21 cellular contexts compared by ENCODE assay signal in genomic region chr1:225608014-225608796, GRCh38. TPM values are rescaled to one million over a fixed set of nuclear protein-coding genes. Genes with fewer than 3 reads are reported as not detected.
A peak's percentile ranks its signal among the peaks of the same experiment; 100 is the strongest.
DNase-seq lines count a peak whose midpoint lies in the region; ATAC-seq, FAIRE-seq and TF ChIP-seq lines count a peak whose summit lies in the region.
"Had no signal": no experiment of that assay in that cellular context is flagged by ENCODE, and none has a peak within 500 bp of the region (broad histone marks: within the 10 kb centered on the region; RNA-seq: fewer than 3 reads in every experiment).

No MANE protein-coding gene starts in this region.

- H3K9me3 ChIP-seq in iPS-20b (ENCODE audit: insufficient read depth, low read depth, low read length) (no peaks in the 10 kb centered on the region), trophoblast cell (ENCODE audit: insufficient read depth, low read depth, low read length) (no peaks in the 10 kb centered on the region), suprapubic skin (no peaks in the 10 kb centered on the region)

- no peaks in the 10 kb centered on the region for H3K9me3 Mint-ChIP-seq in WTC11
- H3K9me3 Mint-ChIP-seq in immature natural killer cell = no peaks in the 10 kb centered on the region
- no peaks in the 10 kb centered on the region for H3K9me3 Mint-ChIP-seq in stimulated activated naive B cell treated with anti-CD40 and anti-IgM and Interleukin-4, amounts not matched to agents 10 μg/mL and 1 μg/mL and 100 μg/mL, for 72 hours
- H3K9me3 Mint-ChIP-seq: activated T-helper 17 cell treated with anti-CD3 and anti-CD28 coated beads, Interleukin-2, amount 50 U/mL, for 72 hours had no signal

- no peaks in the 10 kb centered on the region for H3K36me3 ChIP-seq in iPS-20b (ENCODE audit: insufficient read depth, low read depth, low read length)
- H3K36me3 ChIP-seq in trophoblast cell (ENCODE audit: control insufficient read depth in 1 of 2, insufficient read depth in 2 of 2, low read length in 2 of 2) = no peaks in the 10 kb centered on the region
- no peaks in the 10 kb centered on the region for H3K36me3 ChIP-seq in suprapubic skin

- TF ChIP-seq POLR2A in suprapubic skin (IDR thresholded peaks at IDR 0.05) = no peak

- no peak overlapping the region for H2BK120ac ChIP-seq in trophoblast cell (ENCODE audit: insufficient read depth, low read length, poor library complexity)

- no peak overlapping the region for H2BK12ac ChIP-seq in trophoblast cell (ENCODE audit: low read length)

- no peak overlapping the region for H2AFZ ChIP-seq in trophoblast cell (ENCODE audit: insufficient read depth, low read length, poor library complexity)

- CTCF ChIA-PET in WTC11 (lab: Charles Lee) = interaction anchor here (0.6 kb wide), 1 partner anchor 47 kb away, joined by 3 read pairs; no protein-coding TSS in a partner anchor

- no peak for TF ChIP-seq EP300 in suprapubic skin (IDR thresholded peaks at IDR 0.05)

- H3K79me1 ChIP-seq in trophoblast cell (ENCODE audit: low read length) = no peaks in the 10 kb centered on the region

- H2AK5ac ChIP-seq in trophoblast cell (ENCODE audit: low read length) = no peak overlapping the region

- peak; percentile 44; the same call in 1 of the 2 replicates for ATAC-seq in WTC11
- ATAC-seq in stimulated activated naive B cell treated with anti-CD40 and anti-IgM and Interleukin-4, amounts not matched to agents 10 μg/mL and 1 μg/mL and 100 μg/mL, for 72 hours (replicated peaks) = no peak
- ATAC-seq: activated T-helper 17 cell treated with anti-CD3 and anti-CD28 coated beads, Interleukin-2, amount 50 U/mL, for 72 hours; SK-N-SH treated with all-trans-retinoic acid at 6 μM for 48 hours had no signal

- H3K27me3 Mint-ChIP-seq in WTC11 (ENCODE audit: low read depth) (no peaks in the 10 kb centered on the region), immature natural killer cell (ENCODE audit: low read depth in 3 of 3) (peaks cover 2 to 8% (median 2%) of the 10 kb centered on the region in 3 donors)
- no peaks in the 10 kb centered on the region for H3K27me3 Mint-ChIP-seq in stimulated activated naive B cell treated with anti-CD40 and anti-IgM and Interleukin-4, amounts not matched to agents 10 μg/mL and 1 μg/mL and 100 μg/mL, for 72 hours
- H3K27me3 Mint-ChIP-seq: activated naive CD8-positive, alpha-beta T cell; activated T-helper 17 cell treated with anti-CD3 and anti-CD28 coated beads, Interleukin-2, amount 50 U/mL, for 72 hours had no signal

- peak; percentile 58 for FAIRE-seq in G401.6 (lab: Jason Lieb, UNC)
- FAIRE-seq: small intestine had no signal

- H3K4me1 Mint-ChIP-seq in WTC11 (peaks cover 57% of the 10 kb centered on the region), immature natural killer cell (no peaks in the 10 kb centered on the region)
- H3K4me1 Mint-ChIP-seq in stimulated activated naive B cell treated with anti-CD40 and anti-IgM and Interleukin-4, amounts not matched to agents 10 μg/mL and 1 μg/mL and 100 μg/mL, for 72 hours = peaks cover 0 to 4% of the 10 kb centered on the region in 2 donors
- H3K4me1 Mint-ChIP-seq: activated T-helper 17 cell treated with anti-CD3 and anti-CD28 coated beads, Interleukin-2, amount 50 U/mL, for 72 hours had no signal

- H3K9ac ChIP-seq in iPS-20b (ENCODE audit: low read depth, low read length) (peak overlapping the region; percentile 18; the same call in 1 of the 2 replicates), trophoblast cell (ENCODE audit: low read length) (no peak overlapping the region)

- POLR2A ChIA-PET in WTC11 (lab: Charles Lee) = interaction anchor here (0.6 to 1.1 kb wide), 3 partner anchors 38 to 175 kb away, joined by 3 to 6 read pairs (median 4); no protein-coding TSS in a partner anchor

- peak overlapping the region; percentile 62 for H3K4ac ChIP-seq in trophoblast cell (ENCODE audit: low read depth, low read length)

- no CpG with 5 or more reads among the region's 14 CpGs for WGBS in trophoblast cell (ENCODE audit: extremely low coverage, insufficient coverage, insufficient read length)
- WGBS in suprapubic skin = 85% methylated on average over 14 of the region's 14 CpGs

- TF ChIP-seq CTCF in WTC11 (IDR thresholded peaks at IDR 0.05) = no peak
- TF ChIP-seq CTCF in suprapubic skin (IDR thresholded peaks at IDR 0.05) = no peak

- peaks cover 23% of the 10 kb centered on the region for H3K4me1 ChIP-seq in iPS-20b (ENCODE audit: insufficient read depth, low read length)
- peaks cover 0 to 11% of the 10 kb centered on the region in 2 experiments for H3K4me1 ChIP-seq in trophoblast cell (ENCODE audit: control insufficient read depth in 1 of 2, insufficient read depth in 2 of 2, low read length in 2 of 2)
- peaks cover 33% of the 10 kb centered on the region for H3K4me1 ChIP-seq in suprapubic skin

- H3K27me3 ChIP-seq in iPS-20b (ENCODE audit: insufficient read depth, low read length) (no peaks in the 10 kb centered on the region), trophoblast cell (ENCODE audit: insufficient read depth, low read length) (no peaks in the 10 kb centered on the region), suprapubic skin (no peaks in the 10 kb centered on the region)

- no peak overlapping the region for H3K23ac ChIP-seq in trophoblast cell (ENCODE audit: low read length)

- H4K8ac ChIP-seq in trophoblast cell (ENCODE audit: low read depth, low read length) = peak overlapping the region; percentile 38

- no peak overlapping the region for H2BK5ac ChIP-seq in trophoblast cell (ENCODE audit: low read depth, low read length, poor library complexity)

- H3K14ac ChIP-seq in trophoblast cell (ENCODE audit: low read length) = no peak overlapping the region

- H3K79me2 ChIP-seq in trophoblast cell (ENCODE audit: control insufficient read depth, insufficient read depth, low read length, poor library complexity) = peaks cover 12% of the 10 kb centered on the region

- H3K4me3 ChIP-seq in iPS-20b (ENCODE audit: low read length) (no peak overlapping the region), trophoblast cell (ENCODE audit: low read depth, low read length) (no peak overlapping the region), suprapubic skin (no peak overlapping the region)

- no peak overlapping the region for H3K18ac ChIP-seq in trophoblast cell (ENCODE audit: low read length)

- DNase-seq in WTC11 (ENCODE audit: low spot score) (peak; percentile 34), trophoblast cell (no peak), immature natural killer cell (no peak), GM19240 (ENCODE audit: insufficient read length, low spot score) (no peak), suprapubic skin (ENCODE audit: low spot score in 2 of 2) (no peak)
- DNase-seq in stimulated activated naive B cell treated with anti-CD40 and anti-IgM and Interleukin-4, amounts not matched to agents 10 μg/mL and 1 μg/mL and 100 μg/mL, for 72 hours = no peak
- DNase-seq: aorta; Karpas-422; MV-4-11; NCI-H1694 treated with DMSO at 0.1 percent for 48 hours; RPMI8226; small intestine; stimulated activated CD4-positive, alpha-beta T cell treated with anti-CD3 and anti-CD28 coated beads, Interleukin-2, amount 100 ng/mL, for 24 hours; substantia nigra; T-helper 2 cell had no signal

- no peak overlapping the region for H4K12ac ChIP-seq in trophoblast cell (ENCODE audit: low read depth, low read length)

- no peak overlapping the region for H3K4me2 ChIP-seq in trophoblast cell (ENCODE audit: low read length)

- H3K4me3 Mint-ChIP-seq in WTC11 (peak overlapping the region; percentile 20; the same call in 1 of the 2 replicates), immature natural killer cell (no peak overlapping the region)
- H3K4me3 Mint-ChIP-seq in stimulated activated naive B cell treated with anti-CD40 and anti-IgM and Interleukin-4, amounts not matched to agents 10 μg/mL and 1 μg/mL and 100 μg/mL, for 72 hours = no peak overlapping the region
- H3K4me3 Mint-ChIP-seq: activated naive CD8-positive, alpha-beta T cell; activated T-helper 17 cell treated with anti-CD3 and anti-CD28 coated beads, Interleukin-2, amount 50 U/mL, for 72 hours had no signal

- H3K27ac ChIP-seq in iPS-20b (ENCODE audit: low read length) (no peak overlapping the region), trophoblast cell (ENCODE audit: low read depth, low read length) (no peak overlapping the region), suprapubic skin (no peak overlapping the region)
- H3K27ac ChIP-seq: VCaP had no signal

- H3K36me3 Mint-ChIP-seq in WTC11 (no peaks in the 10 kb centered on the region), immature natural killer cell (no peaks in the 10 kb centered on the region)
- H3K36me3 Mint-ChIP-seq in stimulated activated naive B cell treated with anti-CD40 and anti-IgM and Interleukin-4, amounts not matched to agents 10 μg/mL and 1 μg/mL and 100 μg/mL, for 72 hours = peaks cover 0 to 2% of the 10 kb centered on the region in 2 donors
- H3K36me3 Mint-ChIP-seq: activated naive CD8-positive, alpha-beta T cell had no signal

- H3K27ac Mint-ChIP-seq in WTC11 (peak overlapping the region; percentile 87), immature natural killer cell (no peak overlapping the region)
- H3K27ac Mint-ChIP-seq in stimulated activated naive B cell treated with anti-CD40 and anti-IgM and Interleukin-4, amounts not matched to agents 10 μg/mL and 1 μg/mL and 100 μg/mL, for 72 hours = no peak overlapping the region
- H3K27ac Mint-ChIP-seq: activated naive CD8-positive, alpha-beta T cell; activated T-helper 17 cell treated with anti-CD3 and anti-CD28 coated beads, Interleukin-2, amount 50 U/mL, for 72 hours had no signal

- H4K91ac ChIP-seq in trophoblast cell (ENCODE audit: low read depth, low read length) = no peak overlapping the region

TF ChIP-seq in WTC11, 78 proteins besides CTCF, POLR2A, EP300 and RAD21:
- no peak for TF ChIP-seq ZNF219 (CRISPR knock-in tag; IDR thresholded peaks at IDR 0.05; ENCODE audit: borderline replicate concordance)

RNA-seq across cellular contexts. Expression of gene ENAH, which starts 44.7 kb away (rescaled TPM):
- 223 to 229 TPM (median 227 TPM) in 3 replicates for total RNA-seq in WTC11 (2021)
- polyA plus RNA-seq in trophoblast cell (2013) = 106 and 111 TPM in 2 replicates
- polyA plus RNA-seq in immature natural killer cell = under 1 TPM in 1 of 3 donors, not detected in 2; 0.24 TPM
- total RNA-seq in suprapubic skin = 10 to 100 TPM; 33.5 to 44.6 (median 41.8) TPM
